In the genomic region with DNA sequence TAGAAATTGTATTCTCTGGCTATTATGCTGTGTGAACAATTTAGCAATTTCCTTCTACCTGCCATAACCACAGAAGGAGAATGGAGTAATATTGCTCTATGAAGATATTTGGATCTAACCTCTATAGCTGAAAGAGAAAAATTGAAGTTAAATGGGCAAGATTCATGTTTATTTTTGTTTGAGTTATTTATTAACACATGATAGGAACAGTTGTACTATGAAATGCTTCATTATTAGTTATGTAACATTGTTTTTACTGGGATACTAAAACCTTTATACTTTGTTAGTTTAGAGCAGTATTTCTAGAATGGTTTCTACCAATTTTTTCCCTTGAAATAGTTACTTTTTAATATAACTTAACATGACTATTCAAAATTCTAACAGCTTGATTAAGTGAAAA, we compare ENCODE assay signal across 25 cellular contexts.
"Had no signal": no experiment of that assay in that cellular context is flagged by ENCODE, and none has a peak within 500 bp of the region (broad histone marks: within the 10 kb centered on the region; RNA-seq: fewer than 3 reads in every experiment).

No MANE protein-coding gene starts in this region.

- H3K27me3 ChIP-seq: esophagus muscularis mucosa, foreskin keratinocyte, gastrocnemius medialis, heart right ventricle, hepatocyte, left lung had no signal

- FAIRE-seq: colon, endothelial cell of umbilical vein had no signal

- H3K4me2 ChIP-seq: hepatocyte had no signal

- H3K9me3 ChIP-seq: esophagus muscularis mucosa, gastrocnemius medialis, heart right ventricle, left lung, lower lobe of right lung, mucosa of descending colon had no signal

- H3K36me3 ChIP-seq: esophagus muscularis mucosa, gastrocnemius medialis, heart right ventricle, left lung, lower lobe of right lung had no signal

- H2AFZ ChIP-seq: hepatocyte had no signal

- ATAC-seq: foreskin keratinocyte, gastrocnemius medialis, heart right ventricle, left colon, left lung, left ventricle myocardium superior, lower lobe of right lung, mucosa of descending colon had no signal

- DNase-seq: dermis blood vessel endothelial cell; dorsolateral prefrontal cortex; effector CD4-positive, alpha-beta T cell; effector memory CD4-positive, alpha-beta T cell; foreskin keratinocyte; gastrocnemius medialis; glutamatergic neuron; head of caudate nucleus; heart right ventricle; hypothalamus; immature natural killer cell; islet precursor cell; kidney glomerular epithelial cell; left colon; left lung; left ventricle myocardium superior; lower lobe of right lung; mesenchymal stem cell; mucosa of descending colon; naive B cell had no signal

- H3K4me1 ChIP-seq: esophagus muscularis mucosa, foreskin keratinocyte, gastrocnemius medialis, heart right ventricle, left lung, lower lobe of right lung had no signal

- H3K4me3 ChIP-seq: coronary artery, dorsolateral prefrontal cortex, esophagus muscularis mucosa, gastrocnemius medialis, heart right ventricle, hepatocyte, left lung, lower lobe of right lung, mucosa of descending colon had no signal

- H3K27ac ChIP-seq: coronary artery, dorsolateral prefrontal cortex, esophagus muscularis mucosa, foreskin keratinocyte, gastrocnemius medialis, heart right ventricle, hepatocyte, left lung, lower lobe of right lung had no signal

- H3K79me2 ChIP-seq: hepatocyte had no signal
